In genomic region chr19:1240925-1241324, GRCh38 we compare ENCODE assay signal across 8 cellular contexts. TPM values are rescaled to one million over a fixed set of nuclear protein-coding genes. Genes with fewer than 3 reads are reported as not detected.
A peak's percentile ranks its signal among the peaks of the same experiment; 100 is the strongest.
DNase-seq lines count a peak whose midpoint lies in the region; ATAC-seq, FAIRE-seq and TF ChIP-seq lines count a peak whose summit lies in the region.

No MANE protein-coding gene starts in this region.

- H3K27me3 Mint-ChIP-seq in CD8-positive, alpha-beta T cell (ENCODE audit: low read depth): peaks cover 6% of the 10 kb centered on the region

- H3K36me3 Mint-ChIP-seq in CD8-positive, alpha-beta T cell: peaks cover 2% of the 10 kb centered on the region

- H4K20me1 ChIP-seq in MM.1S (ENCODE audit: insufficient read depth, low read length): no peaks in the 10 kb centered on the region

- no peaks in the 10 kb centered on the region for H3K27me3 ChIP-seq in CD8-positive, alpha-beta T cell (ENCODE audit: insufficient read depth, low read length)
- peaks cover 34% of the 10 kb centered on the region for H3K27me3 ChIP-seq in MM.1S (replicated peaks; ENCODE audit: insufficient read depth, low read length)
- peaks cover 14% of the 10 kb centered on the region for H3K27me3 ChIP-seq in colonic mucosa
- H3K27me3 ChIP-seq in pancreas: no peaks in the 10 kb centered on the region

- TF ChIP-seq CTCF in CD8-positive, alpha-beta T cell (IDR thresholded peaks at IDR 0.05): no peak
- no peak for TF ChIP-seq CTCF in MM.1S (IDR thresholded peaks at IDR 0.05; ENCODE audit: low read length)
- no peak for TF ChIP-seq CTCF in colonic mucosa (IDR thresholded peaks at IDR 0.05)
- no peak for TF ChIP-seq CTCF in pancreas (IDR thresholded peaks at IDR 0.05)

- H3K36me3 ChIP-seq in CD8-positive, alpha-beta T cell (ENCODE audit: insufficient read depth, low read length): no peaks in the 10 kb centered on the region
- H3K36me3 ChIP-seq in MM.1S (replicated peaks; ENCODE audit: insufficient read depth, low read length) (no peaks in the 10 kb centered on the region), colonic mucosa (no peaks in the 10 kb centered on the region), pancreas (no peaks in the 10 kb centered on the region)

- peaks cover 33% of the 10 kb centered on the region for H3F3A ChIP-seq in MM.1S (ENCODE audit: insufficient read depth, low read length)

- peak overlapping the region; percentile 71 for H3K4me3 ChIP-seq in CD8-positive, alpha-beta T cell (ENCODE audit: low read depth, low read length)
- H3K4me3 ChIP-seq in MM.1S (ENCODE audit: low read length) (peak overlapping the region; percentile 88), colonic mucosa (peak overlapping the region; percentile 91), pancreas (peak overlapping the region in 1 of 4 donors; percentile 97)

- H3K4me2 ChIP-seq in MM.1S (ENCODE audit: low read depth, low read length): peak overlapping the region; percentile 85

- no peak overlapping the region for H3K27ac ChIP-seq in CD8-positive, alpha-beta T cell (ENCODE audit: low read depth, low read length)
- no peak overlapping the region for H3K27ac ChIP-seq in MM.1S (ENCODE audit: low read length)
- H3K27ac ChIP-seq in colonic mucosa: no peak overlapping the region
- peak overlapping the region in 3 of 4 donors; percentile 66 to 83 (median 81) for H3K27ac ChIP-seq in pancreas

- 48 to 54% methylated on average over 15 of the region's 15 CpGs for WGBS in pancreas, 2 donors

- H3K9ac ChIP-seq in MM.1S (ENCODE audit: low read length) (peak overlapping the region; percentile 1; the same call in 1 of the 2 replicates), colonic mucosa (ENCODE audit: low read depth in 2 of 2, low read length in 2 of 2) (peak overlapping the region; percentile 46 to 47)

- ATAC-seq in CD8-positive, alpha-beta T cell: no peak
- no peak for ATAC-seq in pancreas
- no peak for ATAC-seq in HG02588 (IDR thresholded peaks at IDR 0.05; ENCODE audit: unreplicated experiment)
- ATAC-seq in HG03354 (IDR thresholded peaks at IDR 0.05; ENCODE audit: poor library complexity, severe bottlenecking, unreplicated experiment): no peak

- no peaks in the 10 kb centered on the region for H3K9me3 ChIP-seq in CD8-positive, alpha-beta T cell (ENCODE audit: low read length)
- H3K9me3 ChIP-seq in MM.1S (replicated peaks; ENCODE audit: insufficient read depth, low read length) (no peaks in the 10 kb centered on the region), colonic mucosa (no peaks in the 10 kb centered on the region), pancreas (no peaks in the 10 kb centered on the region)

- peak overlapping the region; percentile 88 for H3K4me3 Mint-ChIP-seq in CD8-positive, alpha-beta T cell

- no peak for FAIRE-seq in pancreas (lab: Jason Lieb, UNC)

- H3K27ac Mint-ChIP-seq in CD8-positive, alpha-beta T cell: no peak overlapping the region

- intact Hi-C loops in CD8-positive, alpha-beta T cell (cut with DNase I, micrococcal nuclease): loop anchor here (1.0 to 10.0 kb wide), 18 partner anchors 8 to 379 kb away; partner anchors contain the start of genes RNU6-2 (in 2 of the 2), STK11 (in 2 of the 2), TMEM259 (in 2 of the 2) and WDR18 (in 2 of the 2)
- intact Hi-C loops in colonic mucosa (cut with DNase I) (no loop called here), pancreas (cut with DNase I) (no loop called here)

- H3K9me3 Mint-ChIP-seq in CD8-positive, alpha-beta T cell: no peaks in the 10 kb centered on the region

- POLR2A ChIA-PET in CD8-positive, alpha-beta T cell (lab: Charles Lee): interaction anchor here (0.8 to 7.5 kb wide), 3 partner anchors 27 to 151 kb away, joined by 3 to 271 read pairs (median 4); partner anchors contain the start of gene CIRBP

- H3K79me2 ChIP-seq in MM.1S (ENCODE audit: low read length): peaks cover 33% of the 10 kb centered on the region

- CTCF ChIA-PET in CD8-positive, alpha-beta T cell (lab: Charles Lee): interaction anchor here (0.7 to 9.7 kb wide), 11 partner anchors 11 to 319 kb away, joined by 3 to 498 read pairs (median 4); partner anchors contain the start of genes CIRBP and WDR18

- H2AFZ ChIP-seq in MM.1S (ENCODE audit: low read length): peak overlapping the region; percentile 77

- peaks cover 42% of the 10 kb centered on the region for H3K4me1 Mint-ChIP-seq in CD8-positive, alpha-beta T cell (ENCODE audit: low read depth)

- peaks cover 58% of the 10 kb centered on the region for H3K4me1 ChIP-seq in CD8-positive, alpha-beta T cell (ENCODE audit: insufficient read depth, low read length)
- H3K4me1 ChIP-seq in MM.1S (ENCODE audit: low read length) (peaks cover 17% of the 10 kb centered on the region), colonic mucosa (peaks cover 29% of the 10 kb centered on the region), pancreas (peaks cover 42 to 48% (median 44%) of the 10 kb centered on the region in 3 donors)

- no peak for DNase-seq in CD8-positive, alpha-beta T cell
- no peak for DNase-seq in MM.1S
- no peak for DNase-seq in colonic mucosa
- DNase-seq in pancreas: peak in 1 of 6 donors; percentile 43
- no peak for DNase-seq in COLO829 (ENCODE audit: low spot score)
- DNase-seq in NCI-H2107 (lab: John Stamatoyannopoulos, UW): no peak

- H3K9me2 ChIP-seq in MM.1S (replicated peaks; ENCODE audit: insufficient read depth, low read length): no peaks in the 10 kb centered on the region

RNA-seq across cellular contexts. Expression of gene ATP5F1D, which starts 0.6 kb away (rescaled TPM):
- total RNA-seq in CD8-positive, alpha-beta T cell: 10 to 100 TPM; 86.2 to 96.3 TPM
- 100 to 1,000 TPM; 359 to 627 TPM for total RNA-seq in colonic mucosa
- 100 to 1,000 TPM in 5 of 6 donors, 10 to 100 TPM in 1; 97.3 to 192 (median 149) TPM for total RNA-seq in pancreas
- 100 to 1,000 TPM; 173 to 515 TPM for polyA plus RNA-seq in pancreas

RNA-seq across cellular contexts. Expression of gene CBARP, which starts 3.1 kb away (rescaled TPM):
- total RNA-seq in CD8-positive, alpha-beta T cell: under 1 TPM; 0.49 to 0.67 TPM
- under 1 TPM; 0.22 to 0.48 TPM for total RNA-seq in colonic mucosa
- total RNA-seq in pancreas: 1 to 10 TPM in 1 of 6 donors, under 1 TPM in 5; 0.16 to 1.1 (median 0.51) TPM
- polyA plus RNA-seq in pancreas: 1 to 10 TPM; 2.0 to 2.6 TPM

RNA-seq across cellular contexts. Expression of gene MIDN, which starts 7.5 kb away (rescaled TPM):
- total RNA-seq in CD8-positive, alpha-beta T cell: 100 to 1,000 TPM; 305 to 314 TPM
- total RNA-seq in colonic mucosa (100 to 1,000 TPM; 172 to 177 TPM), pancreas (10 to 100 TPM; 32.1 to 78.0 (median 49.1) TPM)
- 10 to 100 TPM; 36.6 to 49.1 TPM for polyA plus RNA-seq in pancreas

RNA-seq across cellular contexts. Expression of gene CIRBP, which starts 28.2 kb away (rescaled TPM):
- 100 to 1,000 TPM; 689 to 695 TPM for total RNA-seq in CD8-positive, alpha-beta T cell
- total RNA-seq in colonic mucosa (100 to 1,000 TPM; 163 to 179 TPM), pancreas (100 to 1,000 TPM; 232 to 607 (median 483) TPM)
- polyA plus RNA-seq in pancreas: 1,000 to 10,000 TPM in 1 of 2 donors, 100 to 1,000 TPM in 1; 802 to 1,009 TPM

RNA-seq across cellular contexts. Expression of gene FAM174C, which starts 34.4 kb away (rescaled TPM):
- 10 to 100 TPM; 36.2 to 37.4 TPM for total RNA-seq in CD8-positive, alpha-beta T cell
- total RNA-seq in colonic mucosa: 100 to 1,000 TPM in 1 of 2 donors, 10 to 100 TPM in 1; 41.8 to 114 TPM
- 10 to 100 TPM; 16.1 to 26.1 (median 22.9) TPM for total RNA-seq in pancreas
- 10 to 100 TPM; 69.8 to 83.4 TPM for polyA plus RNA-seq in pancreas

Comparison
In these comparisons a context has a peak if more than half of its experiments do, and no peak if none do; other contexts are left out.
1. H3K27ac ChIP-seq: peak in pancreas (3 of 4); none in CD8-positive, alpha-beta T cell (single experiment), MM.1S (single experiment) and colonic mucosa (single experiment).
2. intact Hi-C loops: an anchor here in CD8-positive, alpha-beta T cell (1.0 to 10.0 kb wide); none called in colonic mucosa and pancreas.